Comparison of ENCODE assay signal across 8 cellular contexts in the genomic region with DNA sequence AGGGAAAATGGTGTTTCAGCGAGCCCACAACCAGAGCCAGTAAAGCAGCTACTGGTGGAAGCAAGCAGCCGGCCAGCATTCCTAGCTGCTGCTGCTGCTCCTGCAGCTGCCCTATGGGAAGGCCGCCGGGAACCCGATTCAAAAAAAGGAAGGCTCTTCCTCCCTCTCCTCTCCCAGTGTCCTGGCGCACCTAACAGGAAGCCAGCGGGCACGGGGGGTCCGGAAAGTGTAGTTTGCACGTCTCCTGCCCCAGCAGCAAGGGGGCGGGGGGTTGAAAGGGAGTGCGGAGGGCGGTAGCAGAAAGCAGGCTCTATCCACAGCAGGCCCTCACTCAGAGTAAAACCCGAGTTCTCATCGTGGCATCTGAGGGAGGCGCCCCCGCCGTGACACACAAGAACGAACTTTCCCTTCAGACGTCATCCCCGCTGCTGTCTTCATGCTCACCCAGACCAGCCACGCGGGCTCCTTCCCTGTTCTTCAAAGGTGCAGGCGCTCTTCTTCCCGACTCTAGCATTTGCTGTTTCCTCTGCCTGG. TPM values are rescaled to one million over a fixed set of nuclear protein-coding genes. Genes with fewer than 3 reads are reported as not detected.
DNase-seq lines count a peak whose midpoint lies in the region; ATAC-seq lines count a peak whose summit lies in the region.

No MANE protein-coding gene starts in this region.

- peak; percentile 61 for ATAC-seq in GM19463 (IDR thresholded peaks at IDR 0.05; ENCODE audit: unreplicated experiment)

- H3K4me1 ChIP-seq in neuron (ENCODE audit: insufficient read depth, low read length): no peaks in the 10 kb centered on the region

- H3K27me3 ChIP-seq in neuron (ENCODE audit: insufficient read depth, low read length): peaks cover 12% of the 10 kb centered on the region

- DNase-seq in SK-N-DZ (ENCODE audit: low spot score): peak; percentile 67
- DNase-seq in glomerular visceral epithelial cell (ENCODE audit: extremely low spot score): peak; percentile 45
- no peak for DNase-seq in cerebellum (ENCODE audit: low spot score)
- no peak for DNase-seq in activated gamma-delta T cell (lab: John Stamatoyannopoulos, UW)
- no peak for DNase-seq in activated CD8-positive, alpha-beta memory T cell treated with anti-CD3 and anti-CD28 coated beads, Interleukin-2, amount 50 U/mL, for 4 hours
- no peak for DNase-seq in NCI-H524 (lab: John Stamatoyannopoulos, UW)

- no peaks in the 10 kb centered on the region for H3K36me3 ChIP-seq in neuron (ENCODE audit: insufficient read depth, low read length)

- peak overlapping the region; percentile 51 for H2AFZ ChIP-seq in neuron (ENCODE audit: low read depth, low read length)

- H3K4me3 ChIP-seq in neuron (ENCODE audit: low read length): peak overlapping the region; percentile 32

- H3K9me3 ChIP-seq in neuron (ENCODE audit: low read length): no peaks in the 10 kb centered on the region

RNA-seq across cellular contexts. Expression of a gene that starts 16.5 kb away (rescaled TPM):
- polyA plus RNA-seq in SK-N-DZ (2014; cell fraction: cytosol; rRNA removed): not detected in 2 replicates
- polyA plus RNA-seq in SK-N-DZ (2014; cell fraction: nucleus; rRNA removed): not detected in 2 replicates
- not detected for total RNA-seq in cerebellum

RNA-seq across cellular contexts. Expression of a gene that starts 21.2 kb away (rescaled TPM):
- polyA plus RNA-seq in SK-N-DZ (2014; cell fraction: cytosol; rRNA removed): 4.4 and 7.1 TPM in 2 replicates
- polyA plus RNA-seq in SK-N-DZ (2014; cell fraction: nucleus; rRNA removed): 1.1 and 1.3 TPM in 2 replicates
- 22.9 TPM for total RNA-seq in cerebellum

Comparison
In these comparisons a context has a peak if more than half of its experiments do, and no peak if none do; other contexts are left out.
1. DNase-seq: peak in SK-N-DZ (single experiment) and glomerular visceral epithelial cell (single experiment); none in cerebellum (single experiment), activated gamma-delta T cell (single experiment), activated CD8-positive, alpha-beta memory T cell treated with anti-CD3 and anti-CD28 coated beads, Interleukin-2, amount 50 U/mL, for 4 hours (single experiment) and NCI-H524 (0 of 2).